ENCODE assay signal across 15 cellular contexts in the genomic region with DNA sequence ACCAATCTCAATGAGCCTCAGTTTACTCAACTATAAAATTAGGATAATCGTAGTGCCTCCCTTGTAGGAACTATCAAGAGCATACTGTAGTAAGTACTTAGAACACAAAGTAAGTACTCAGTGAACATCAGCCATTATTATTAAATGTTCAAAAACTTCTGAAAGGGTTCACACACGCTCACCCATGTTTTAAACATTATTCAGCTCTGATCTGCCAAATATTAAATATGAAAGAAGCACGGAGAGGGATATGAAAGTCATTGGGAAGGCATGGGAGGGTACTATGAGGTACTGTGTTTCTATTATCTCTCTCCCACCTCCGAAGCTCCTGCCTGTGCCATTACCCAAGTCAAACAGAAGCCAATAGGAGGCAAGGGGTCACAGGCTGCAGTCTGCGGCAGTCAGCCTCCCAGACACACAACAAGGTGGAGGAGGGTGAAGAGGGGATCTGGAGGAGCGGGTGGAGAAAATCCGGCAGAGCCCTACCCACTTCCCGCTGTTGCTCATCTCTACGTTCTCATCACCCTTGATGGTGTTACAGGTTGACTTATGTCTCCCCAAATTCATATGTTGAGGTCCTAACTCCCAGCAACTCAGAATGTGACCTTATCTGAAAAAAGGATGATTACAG. TPM values are rescaled to one million over a fixed set of nuclear protein-coding genes. Genes with fewer than 3 reads are reported as not detected.
DNase-seq lines count a peak whose midpoint lies in the region; TF ChIP-seq lines count a peak whose summit lies in the region.
"Had no signal": no experiment of that assay in that cellular context is flagged by ENCODE, and none has a peak within 500 bp of the region (broad histone marks: within the 10 kb centered on the region; RNA-seq: fewer than 3 reads in every experiment).

No MANE protein-coding gene starts in this region.

- no peak overlapping the region for H3K4me3 ChIP-seq in MM.1S (ENCODE audit: low read length)
- no peak overlapping the region for H3K4me3 ChIP-seq in coronary artery
- H3K4me3 ChIP-seq in skeletal muscle satellite cell (ENCODE audit: low read length), result no peak overlapping the region

- H3K27me3 ChIP-seq in MM.1S (replicated peaks; ENCODE audit: insufficient read depth, low read length) (peaks cover 4% of the 10 kb centered on the region; the same call in 1 of the 2 replicates), skeletal muscle satellite cell (ENCODE audit: control insufficient read depth, insufficient read depth, low read length) (peaks cover 9% of the 10 kb centered on the region)
- H3K27me3 ChIP-seq: dorsolateral prefrontal cortex, left lung, testis had no signal

- H3K4me3 Mint-ChIP-seq in activated naive CD4-positive, alpha-beta T cell treated with anti-CD3 and anti-CD28 coated beads, Interleukin-2, amount 50 U/mL, for 24 hours, result peak overlapping the region; percentile 87
- no peak overlapping the region for H3K4me3 Mint-ChIP-seq in activated CD4-positive, alpha-beta T cell treated with anti-CD3 and anti-CD28 coated beads, Interleukin-2, amount 10 ng/mL, durations not matched to agents 24 days and 14 days

- H3K36me3 ChIP-seq in MM.1S (replicated peaks; ENCODE audit: insufficient read depth, low read length), result no peaks in the 10 kb centered on the region
- no peaks in the 10 kb centered on the region for H3K36me3 ChIP-seq in skeletal muscle satellite cell (ENCODE audit: insufficient read depth, low read length)
- H3K36me3 ChIP-seq: left lung had no signal

- no peaks in the 10 kb centered on the region for H3K9me2 ChIP-seq in MM.1S (replicated peaks; ENCODE audit: insufficient read depth, low read length)

- H3K27me3 Mint-ChIP-seq in activated naive CD4-positive, alpha-beta T cell treated with anti-CD3 and anti-CD28 coated beads, Interleukin-2, amount 50 U/mL, for 24 hours, result no peaks in the 10 kb centered on the region
- H3K27me3 Mint-ChIP-seq in activated CD4-positive, alpha-beta T cell treated with anti-CD3 and anti-CD28 coated beads, Interleukin-2, amount 10 ng/mL, durations not matched to agents 24 days and 14 days, result peaks cover 61% of the 10 kb centered on the region

- H3K9ac ChIP-seq in MM.1S (ENCODE audit: low read length) (no peak overlapping the region), skeletal muscle satellite cell (ENCODE audit: low read depth, low read length) (no peak overlapping the region)

- H3F3A ChIP-seq in MM.1S (ENCODE audit: insufficient read depth, low read length), result peaks cover 11% of the 10 kb centered on the region

- peaks cover 11% of the 10 kb centered on the region for H3K4me1 ChIP-seq in MM.1S (ENCODE audit: low read length)
- peaks cover 31% of the 10 kb centered on the region for H3K4me1 ChIP-seq in skeletal muscle satellite cell (ENCODE audit: control insufficient read depth, insufficient read depth, low read length)

- H2AFZ ChIP-seq in MM.1S (ENCODE audit: low read length), result peak overlapping the region; percentile 73; the same call in 1 of the 2 replicates

- intact Hi-C loops in activated CD4-positive, alpha-beta T cell treated with anti-CD3 and anti-CD28 coated beads, Interleukin-2, amount 10 ng/mL, durations not matched to agents 24 days and 14 days (cut with micrococcal nuclease), result loop anchor here (5.0 kb wide), 2 partner anchors 151 to 154 kb away; a partner anchor contains a TSS

- H3K9me3 Mint-ChIP-seq in activated naive CD4-positive, alpha-beta T cell treated with anti-CD3 and anti-CD28 coated beads, Interleukin-2, amount 50 U/mL, for 24 hours, result no peaks in the 10 kb centered on the region
- H3K9me3 Mint-ChIP-seq in activated CD4-positive, alpha-beta T cell treated with anti-CD3 and anti-CD28 coated beads, Interleukin-2, amount 10 ng/mL, durations not matched to agents 24 days and 14 days, result no peaks in the 10 kb centered on the region

- no peaks in the 10 kb centered on the region for H4K20me1 ChIP-seq in MM.1S (ENCODE audit: insufficient read depth, low read length)

- no peaks in the 10 kb centered on the region for H3K36me3 Mint-ChIP-seq in activated naive CD4-positive, alpha-beta T cell treated with anti-CD3 and anti-CD28 coated beads, Interleukin-2, amount 50 U/mL, for 24 hours
- H3K36me3 Mint-ChIP-seq in activated CD4-positive, alpha-beta T cell treated with anti-CD3 and anti-CD28 coated beads, Interleukin-2, amount 10 ng/mL, durations not matched to agents 24 days and 14 days (ENCODE audit: low read depth), result no peaks in the 10 kb centered on the region
- H3K36me3 Mint-ChIP-seq: activated CD8-positive, alpha-beta memory T cell treated with anti-CD3 and anti-CD28 coated beads, Interleukin-2, amount 10 ng/mL, durations not matched to agents 7 days and 5 days had no signal

- H3K27ac ChIP-seq in MM.1S (ENCODE audit: low read length) (no peak overlapping the region), coronary artery (no peak overlapping the region)

- TF ChIP-seq CTCF in MM.1S (IDR thresholded peaks at IDR 0.05; ENCODE audit: low read length), result no peak
- peak; percentile 8 for TF ChIP-seq CTCF in coronary artery (IDR thresholded peaks at IDR 0.05)

- no peak for DNase-seq in activated naive CD4-positive, alpha-beta T cell treated with Interleukin-2 at 50 U/mL for 16 hours
- no peak for DNase-seq in MM.1S
- no peak for DNase-seq in coronary artery (ENCODE audit: low spot score)
- DNase-seq in activated CD4-positive, alpha-beta T cell treated with anti-CD3 and anti-CD28 coated beads, Interleukin-2, amount 10 ng/mL, durations not matched to agents 24 days and 14 days, result no peak
- no peak for DNase-seq in GF-D8 (lab: John Stamatoyannopoulos, UW)
- no peak for DNase-seq in amniotic stem cell (lab: John Stamatoyannopoulos, UW)
- DNase-seq: activated CD8-positive, alpha-beta memory T cell treated with anti-CD3 and anti-CD28 coated beads, Interleukin-2, amount 10 ng/mL, durations not matched to agents 7 days and 5 days; activated gamma-delta T cell treated with Interleukin-2 at 50 U/mL for 16 hours; stimulated activated CD4-positive, alpha-beta T cell treated with anti-CD3 and anti-CD28 coated beads, Interleukin-2, amount 100 ng/mL, for 24 hours had no signal

- H3K9me3 ChIP-seq in MM.1S (replicated peaks; ENCODE audit: insufficient read depth, low read length), result no peaks in the 10 kb centered on the region
- no peaks in the 10 kb centered on the region for H3K9me3 ChIP-seq in skeletal muscle satellite cell (replicated peaks; ENCODE audit: low read length)
- H3K9me3 ChIP-seq: Caco-2, left lung, testis had no signal

- H3K4me1 Mint-ChIP-seq in activated naive CD4-positive, alpha-beta T cell treated with anti-CD3 and anti-CD28 coated beads, Interleukin-2, amount 50 U/mL, for 24 hours, result peaks cover 29% of the 10 kb centered on the region
- peaks cover 17% of the 10 kb centered on the region for H3K4me1 Mint-ChIP-seq in activated CD4-positive, alpha-beta T cell treated with anti-CD3 and anti-CD28 coated beads, Interleukin-2, amount 10 ng/mL, durations not matched to agents 24 days and 14 days

- H3K4me2 ChIP-seq in MM.1S (ENCODE audit: low read depth, low read length) (no peak overlapping the region), skeletal muscle satellite cell (ENCODE audit: low read length) (peak overlapping the region; percentile 74)

- no peak overlapping the region for H3K27ac Mint-ChIP-seq in activated naive CD4-positive, alpha-beta T cell treated with anti-CD3 and anti-CD28 coated beads, Interleukin-2, amount 50 U/mL, for 24 hours
- no peak overlapping the region for H3K27ac Mint-ChIP-seq in activated CD4-positive, alpha-beta T cell treated with anti-CD3 and anti-CD28 coated beads, Interleukin-2, amount 10 ng/mL, durations not matched to agents 24 days and 14 days
- H3K27ac Mint-ChIP-seq: activated CD8-positive, alpha-beta memory T cell treated with anti-CD3 and anti-CD28 coated beads, Interleukin-2, amount 10 ng/mL, durations not matched to agents 7 days and 5 days had no signal

- no peaks in the 10 kb centered on the region for H3K79me2 ChIP-seq in MM.1S (ENCODE audit: low read length)

RNA-seq across cellular contexts. Expression of a gene that starts 2.0 kb away (rescaled TPM):
- 27.9 and 28.2 TPM in 2 replicates for total RNA-seq in skeletal muscle satellite cell (2012; rRNA removed)
- 1.3 and 1.4 TPM in 2 replicates for total RNA-seq in activated CD4-positive, alpha-beta T cell treated with anti-CD3 and anti-CD28 coated beads, Interleukin-2, amount 10 ng/mL, durations not matched to agents 24 days and 14 days
